ENCODE assay signal across 9 cellular contexts in the genomic region with DNA sequence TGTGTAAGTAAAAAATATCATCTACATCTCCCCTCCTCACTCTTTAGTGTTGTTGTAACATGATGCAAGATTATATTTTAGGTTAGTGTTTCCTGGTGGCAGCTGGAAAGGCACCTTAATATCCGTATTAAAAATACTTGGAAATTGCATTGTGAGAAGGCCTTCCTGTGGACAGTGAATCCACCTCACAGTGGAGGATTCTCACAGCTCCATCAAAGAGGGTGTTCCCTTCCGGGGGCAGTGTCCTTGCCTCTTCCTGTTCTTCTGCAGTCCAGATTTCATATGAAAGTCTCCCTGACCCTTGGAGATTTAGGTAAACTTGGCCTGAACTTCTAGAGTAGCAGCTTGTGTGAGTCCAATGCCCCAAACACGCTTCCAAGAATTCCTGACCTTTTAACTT.
"Had no signal": no experiment of that assay in that cellular context is flagged by ENCODE, and none has a peak within 500 bp of the region (broad histone marks: within the 10 kb centered on the region; RNA-seq: fewer than 3 reads in every experiment).

No MANE protein-coding gene starts in this region.

- H3K4me1 ChIP-seq: HAP-1 had no signal

- H3K4me3 ChIP-seq: GM23248, GM23338, HAP-1 had no signal

- H3K27ac ChIP-seq: GM23248 had no signal

- ATAC-seq: GM23338, HCT116 had no signal

- H3K9ac ChIP-seq: GM23248 had no signal

- H3K4me2 ChIP-seq: GM23338 had no signal

- H2AFZ ChIP-seq: GM23248, GM23338 had no signal

- H3K9me3 ChIP-seq: HAP-1 had no signal

- H3K36me3 ChIP-seq: HAP-1 had no signal

- DNase-seq: GM23248, GOT3, H7, H9, HCEC 1CT, HFFc6 had no signal
